ENCODE assay signal across 15 cellular contexts in genomic region chr2:98708396-98709186, GRCh38. TPM values are rescaled to one million over a fixed set of nuclear protein-coding genes. Genes with fewer than 3 reads are reported as not detected.
DNase-seq lines count a peak whose midpoint lies in the region; ATAC-seq, FAIRE-seq and TF ChIP-seq lines count a peak whose summit lies in the region.
"Had no signal": no experiment of that assay in that cellular context is flagged by ENCODE, and none has a peak within 500 bp of the region (broad histone marks: within the 10 kb centered on the region; RNA-seq: fewer than 3 reads in every experiment).

No MANE protein-coding gene starts in this region.

- peaks cover 0 to 36% (median 19%) of the 10 kb centered on the region in 4 donors for H3K4me1 ChIP-seq in right lobe of liver
- peaks cover 33% of the 10 kb centered on the region for H3K4me1 ChIP-seq in HepG2 (ENCODE audit: insufficient read depth, low read length)
- peaks cover 84% of the 10 kb centered on the region for H3K4me1 ChIP-seq in left ventricle myocardium inferior
- H3K4me1 ChIP-seq in aorta (ENCODE audit: control insufficient read depth in 1 of 2, insufficient read depth in 2 of 2, low read length in 2 of 2) = peaks cover 13 to 16% of the 10 kb centered on the region in 2 donors

- H3K4me2 ChIP-seq in HepG2 (ENCODE audit: low read depth, low read length) = no peak overlapping the region

- no peak for TF ChIP-seq RAD21 in HepG2 (CRISPR knock-in tag; IDR thresholded peaks at IDR 0.05)

- WGBS in right lobe of liver (ENCODE audit: insufficient coverage, low coverage, low lambda C conversion rate, missing lambda C conversion rate) = 88% methylated on average over 4 of the region's 6 CpGs
- 95% methylated on average over 6 of the region's 6 CpGs for WGBS in HepG2 (ENCODE audit: low lambda C conversion rate)
- WGBS in aorta, 2 donors = 85 to 89% methylated on average over 6 of the region's 6 CpGs

- peaks cover 12% of the 10 kb centered on the region for H3K36me3 Mint-ChIP-seq in activated naive CD8-positive, alpha-beta T cell treated with anti-CD3 and anti-CD28 coated beads for 36 hours
- H3K36me3 Mint-ChIP-seq: natural killer cell treated with Interleukin-12 subunit alpha and Interleukin-12 subunit beta and Interleukin-15 and Interleukin-18, amount 100 ng/mL, for 72 hours had no signal

- no peak for FAIRE-seq in HepG2 (lab: Jason Lieb, UNC)
- FAIRE-seq: frontal cortex, TTC549 had no signal

- peaks cover 10% of the 10 kb centered on the region; the same call in 1 of the 2 replicates for H4K20me1 ChIP-seq in HepG2 (ENCODE audit: insufficient read depth, low read length)

- no TSS peak for BruUV-seq in HepG2 (replicated peaks; lab: Mats Ljungman, UMichigan)

- no peak overlapping the region for H3K9ac ChIP-seq in HepG2 (ENCODE audit: insufficient read depth, low read depth, low read length)

- H3K36me3 ChIP-seq in right lobe of liver = no peaks in the 10 kb centered on the region
- peaks cover 1 to 7% of the 10 kb centered on the region in 2 experiments; a peak in 3 of 5 replicates for H3K36me3 ChIP-seq in HepG2 (replicated peaks in 1 of 2; ENCODE audit: control insufficient read depth in 1 of 2, insufficient read depth in 2 of 2, low read length in 2 of 2)
- no peaks in the 10 kb centered on the region for H3K36me3 ChIP-seq in left ventricle myocardium inferior
- no peaks in the 10 kb centered on the region for H3K36me3 ChIP-seq in aorta (ENCODE audit: control insufficient read depth in 1 of 2, insufficient read depth in 2 of 2, low read length in 1 of 2)
- H3K36me3 ChIP-seq: cardiac muscle cell had no signal

- peaks cover 84% of the 10 kb centered on the region for H3K79me2 ChIP-seq in HepG2 (ENCODE audit: insufficient read depth, low read length)

- H3K27ac ChIP-seq in right lobe of liver (peak overlapping the region in 2 of 3 donors; percentile 24 to 54), HepG2 (ENCODE audit: extremely low read length, insufficient read depth, low read length) (no peak overlapping the region), left ventricle myocardium inferior (replicated peaks) (peak overlapping the region; percentile 64), aorta (ENCODE audit: low read depth in 1 of 2, low read length in 2 of 2) (peak overlapping the region; percentile 70 to 84)
- H3K27ac ChIP-seq: cardiac muscle cell had no signal

- no peak overlapping the region for H2AFZ ChIP-seq in HepG2 (ENCODE audit: low read length)

- peak overlapping the region; percentile 27 for H3K27ac Mint-ChIP-seq in activated naive CD8-positive, alpha-beta T cell treated with anti-CD3 and anti-CD28 coated beads for 36 hours
- H3K27ac Mint-ChIP-seq: progenitor cell of endocrine pancreas had no signal

- no peak overlapping the region for H3K4me3 ChIP-seq in right lobe of liver
- H3K4me3 ChIP-seq in HepG2 (replicated peaks in 1 of 3; ENCODE audit: insufficient read depth in 1 of 3, low read depth in 2 of 3, low read length in 3 of 3) = no peak overlapping the region
- no peak overlapping the region for H3K4me3 ChIP-seq in left ventricle myocardium inferior
- H3K4me3 ChIP-seq in aorta (ENCODE audit: low read length in 2 of 2) = no peak overlapping the region
- H3K4me3 ChIP-seq: cardiac muscle cell, lung had no signal

- no peaks in the 10 kb centered on the region for H3K27me3 ChIP-seq in right lobe of liver
- no peaks in the 10 kb centered on the region for H3K27me3 ChIP-seq in HepG2 (ENCODE audit: control insufficient read depth in 1 of 2, insufficient read depth in 2 of 2, low read length in 2 of 2)
- H3K27me3 ChIP-seq in left ventricle myocardium inferior (ENCODE audit: low read depth) = no peaks in the 10 kb centered on the region
- no peaks in the 10 kb centered on the region for H3K27me3 ChIP-seq in aorta (ENCODE audit: control insufficient read depth in 1 of 2, insufficient read depth in 2 of 2, low read length in 1 of 2)

- peak overlapping the region; percentile 23 for H3K4me3 Mint-ChIP-seq in activated naive CD8-positive, alpha-beta T cell treated with anti-CD3 and anti-CD28 coated beads for 36 hours
- H3K4me3 Mint-ChIP-seq: natural killer cell treated with Interleukin-12 subunit alpha and Interleukin-12 subunit beta and Interleukin-15 and Interleukin-18, amount 100 ng/mL, for 72 hours had no signal

- CTCF ChIA-PET in HepG2 (lab: Yijun Ruan, JAX; ENCODE audit: low intra/inter-chr PET ratio, low total read pairs) = no interaction called here

- in situ Hi-C loops in HepG2 (cut with HindIII; ENCODE audit: extremely low pct_ligation_motif_present, low pct_unique_long_range_greater_than_20kb) = no loop called here

- TF ChIP-seq CTCF in right lobe of liver (IDR thresholded peaks at IDR 0.05) = no peak
- TF ChIP-seq CTCF in HepG2 (CRISPR knock-in tag; IDR thresholded peaks at IDR 0.05) = no peak
- no peak for TF ChIP-seq CTCF in left ventricle myocardium inferior (IDR thresholded peaks at IDR 0.05; ENCODE audit: borderline replicate concordance)

- DNase-seq in right lobe of liver (no peak), HepG2 (ENCODE audit: low spot score) (no peak), left ventricle myocardium inferior (no peak), aorta (no peak), NCI-H526 treated with DMSO at 0.1 percent for 48 hours (lab: John Stamatoyannopoulos, UW) (no peak)
- no peak for DNase-seq in activated naive CD8-positive, alpha-beta T cell treated with anti-CD3 and anti-CD28 coated beads for 36 hours
- DNase-seq: NCI-H1417 treated with DMSO at 0.1 percent for 48 hours had no signal

- H3K9me3 Mint-ChIP-seq in activated naive CD8-positive, alpha-beta T cell treated with anti-CD3 and anti-CD28 coated beads for 36 hours = no peaks in the 10 kb centered on the region
- H3K9me3 Mint-ChIP-seq: natural killer cell treated with Interleukin-12 subunit alpha and Interleukin-12 subunit beta and Interleukin-15 and Interleukin-18, amount 100 ng/mL, for 72 hours had no signal

- intact Hi-C loops in right lobe of liver (cut with DNase I) = no loop called here
- intact Hi-C loops in HepG2 (cut with micrococcal nuclease; ENCODE audit: unreplicated experiment) = loop anchor here (10.0 kb wide), 1 partner anchor 64 kb away; no protein-coding TSS in a partner anchor
- intact Hi-C loops in left ventricle myocardium inferior (cut with micrococcal nuclease) = no loop called here
- intact Hi-C loops in aorta (cut with DNase I) = no loop called here

- POLR2A ChIA-PET in HepG2 (lab: Yijun Ruan, JAX) = interaction anchor here (4.6 kb wide), 1 partner anchor 22 kb away, joined by 13 read pairs; the partner anchor contains the start of gene MGAT4A

- ATAC-seq in right lobe of liver (no peak), HepG2 (no peak), aorta (ENCODE audit: low FRiP score) (no peak), HG03439 (IDR thresholded peaks at IDR 0.05; ENCODE audit: unreplicated experiment) (no peak), GM21717 (IDR thresholded peaks at IDR 0.05; ENCODE audit: unreplicated experiment) (no peak)
- ATAC-seq: natural killer cell treated with Interleukin-12 subunit alpha and Interleukin-12 subunit beta and Interleukin-15 and Interleukin-18, amount 100 ng/mL, for 72 hours had no signal

- TF ChIP-seq EP300 in HepG2 (IDR thresholded peaks at IDR 0.05; ENCODE audit: low read depth in 2 of 2, low read length in 2 of 2) (no peak), HepG2 (CRISPR knock-in tag; IDR thresholded peaks at IDR 0.05; ENCODE audit: borderline replicate concordance) (no peak)

- no peaks in the 10 kb centered on the region for H3K9me3 ChIP-seq in right lobe of liver
- no peaks in the 10 kb centered on the region for H3K9me3 ChIP-seq in HepG2 (ENCODE audit: low read length)
- no peaks in the 10 kb centered on the region for H3K9me3 ChIP-seq in left ventricle myocardium inferior (replicated peaks)
- no peaks in the 10 kb centered on the region for H3K9me3 ChIP-seq in aorta (ENCODE audit: control insufficient read depth, low read length)

- TF ChIP-seq POLR2A in right lobe of liver (IDR thresholded peaks at IDR 0.05) = no peak
- no peak for TF ChIP-seq POLR2A in HepG2 (IDR thresholded peaks at IDR 0.05; ENCODE audit: insufficient read depth in 1 of 2, low read depth in 2 of 2, low read length in 2 of 2)

- H3K4me1 Mint-ChIP-seq in activated naive CD8-positive, alpha-beta T cell treated with anti-CD3 and anti-CD28 coated beads for 36 hours = peaks cover 70% of the 10 kb centered on the region

- no peaks in the 10 kb centered on the region for H3K27me3 Mint-ChIP-seq in activated naive CD8-positive, alpha-beta T cell treated with anti-CD3 and anti-CD28 coated beads for 36 hours
- H3K27me3 Mint-ChIP-seq: natural killer cell treated with Interleukin-12 subunit alpha and Interleukin-12 subunit beta and Interleukin-15 and Interleukin-18, amount 100 ng/mL, for 72 hours; progenitor cell of endocrine pancreas had no signal

TF ChIP-seq in HepG2, 621 proteins besides CTCF, POLR2A, EP300 and RAD21 (continues in another document):
- TF ChIP-seq ZNF33B (CRISPR knock-in tag; IDR thresholded peaks at IDR 0.05) = no peak

RNA-seq across cellular contexts. Expression of gene MGAT4A, which starts 22.3 kb away (rescaled TPM):
- 10 to 100 TPM in 5 of 6 experiments, 1 to 10 TPM in 1; 7.8 to 16.0 (median 11.7) TPM for total RNA-seq in right lobe of liver
- total RNA-seq in HepG2 (2016; rRNA removed; fragmentation: Illumina TruSeq; extraction: Trizol) = 90.9 and 97.6 TPM in 2 replicates
- 50.4 and 51.6 TPM in 2 replicates for total RNA-seq in HepG2 (2016; cell fraction: cytosol; rRNA removed; fragmentation: Illumina TruSeq; extraction: Trizol; ENCODE audit: low read depth)
- 92.4 and 95.8 TPM in 2 replicates for total RNA-seq in HepG2 (2016; cell fraction: insoluble cytoplasmic fraction; rRNA removed; fragmentation: Illumina TruSeq; extraction: Trizol)
- total RNA-seq in HepG2 (2016; cell fraction: membrane; rRNA removed; fragmentation: Illumina TruSeq; extraction: Trizol) = 77.5 and 91.0 TPM in 2 replicates
- 116 and 118 TPM in 2 replicates for total RNA-seq in HepG2 (2016; cell fraction: nucleus; rRNA removed; fragmentation: Illumina TruSeq; extraction: Trizol)
- polyA plus RNA-seq in HepG2 (2011; rRNA removed) = 38.4 and 47.2 TPM in 2 replicates
- polyA plus RNA-seq in HepG2 (2011; cell fraction: cytosol; rRNA removed) = 18.0 and 30.5 TPM in 2 replicates
- 26.7 and 31.3 TPM in 2 replicates for polyA plus RNA-seq in HepG2 (2011; cell fraction: nucleus; rRNA removed)
- polyA plus RNA-seq in HepG2 (2012) = 57.2 and 70.3 TPM in 2 replicates
- 40.5 and 43.0 TPM in 2 replicates for polyA plus RNA-seq in HepG2 (2016; cell fraction: cytosol; fragmentation: Illumina TruSeq; extraction: Trizol; ENCODE audit: low read depth)
- polyA plus RNA-seq in HepG2 (2016; cell fraction: insoluble cytoplasmic fraction; fragmentation: Illumina TruSeq; extraction: Trizol; ENCODE audit: low read depth) = 43.1 and 44.6 TPM in 2 replicates
- 40.4 and 43.5 TPM in 2 replicates for polyA plus RNA-seq in HepG2 (2016; cell fraction: membrane; fragmentation: Illumina TruSeq; extraction: Trizol; ENCODE audit: low read depth)
- 58.4 and 61.2 TPM in 2 replicates for polyA plus RNA-seq in HepG2 (2016; cell fraction: nucleus; fragmentation: Illumina TruSeq; extraction: Trizol; ENCODE audit: insufficient read depth, low read depth)
- 0.05 and 64.4 TPM in 2 replicates for polyA minus RNA-seq in HepG2 (2011; rRNA and poly(A)+ RNA removed; ENCODE audit: low replicate concordance)
- 52.3 and 65.5 TPM in 2 replicates for polyA minus RNA-seq in HepG2 (2011; cell fraction: cytosol; rRNA and poly(A)+ RNA removed)
- polyA minus RNA-seq in HepG2 (2011; cell fraction: nucleus; rRNA and poly(A)+ RNA removed) = 154 and 209 TPM in 2 replicates
- 10 to 100 TPM; 45.1 to 49.3 TPM for total RNA-seq in activated naive CD8-positive, alpha-beta T cell treated with anti-CD3 and anti-CD28 coated beads for 36 hours
- total RNA-seq in left ventricle myocardium inferior = 18.4 TPM
- 10 to 100 TPM; 41.0 to 65.8 TPM for total RNA-seq in aorta
- 10 to 100 TPM in 1 of 2 donors, 1 to 10 TPM in 1; 4.9 to 18.4 TPM for polyA plus RNA-seq in aorta
